25 cellular contexts compared by ENCODE assay signal in the genomic region with DNA sequence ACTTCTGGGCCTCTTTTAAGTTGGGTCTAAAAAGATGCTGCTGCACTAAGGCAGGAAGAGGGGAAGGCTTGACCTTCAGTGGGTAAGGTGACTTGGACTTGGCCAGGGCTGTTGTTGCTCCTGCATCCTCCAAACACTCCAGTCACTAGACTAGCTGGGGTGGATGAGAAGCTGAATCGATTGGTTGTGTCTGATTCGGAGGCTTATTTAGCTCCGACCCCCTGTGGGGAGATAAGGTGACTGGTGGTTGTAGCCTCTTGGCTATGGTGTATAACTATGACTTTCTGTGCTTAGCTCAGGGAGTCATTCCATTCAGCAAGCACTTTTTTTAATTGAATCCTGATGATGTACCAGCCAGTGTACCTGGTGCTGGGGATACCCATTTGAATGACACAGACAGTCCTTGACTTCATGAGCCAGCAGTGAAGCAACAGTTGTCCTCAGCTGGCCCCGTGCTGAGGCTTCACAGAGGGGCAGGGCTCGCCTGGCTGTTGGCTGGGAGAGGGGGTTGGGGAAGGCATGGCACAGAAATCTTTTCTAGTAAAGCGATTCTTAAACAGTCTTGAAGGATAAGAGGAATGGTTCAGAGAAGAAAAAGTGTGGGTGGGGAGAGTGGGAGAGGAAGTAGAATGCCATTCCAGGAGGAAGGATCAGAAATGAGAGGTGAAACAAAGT. TPM values are rescaled to one million over a fixed set of nuclear protein-coding genes. Genes with fewer than 3 reads are reported as not detected.
DNase-seq lines count a peak whose midpoint lies in the region; ATAC-seq, FAIRE-seq and TF ChIP-seq lines count a peak whose summit lies in the region.
"Had no signal": no experiment of that assay in that cellular context is flagged by ENCODE, and none has a peak within 500 bp of the region (broad histone marks: within the 10 kb centered on the region; RNA-seq: fewer than 3 reads in every experiment).

No MANE protein-coding gene starts in this region.

- H2AFZ ChIP-seq in K562 (ENCODE audit: low read depth, low read length): no peak overlapping the region
- H2AFZ ChIP-seq in smooth muscle cell (ENCODE audit: low read depth): no peak overlapping the region

- H2BK120ac ChIP-seq in mesendoderm (ENCODE audit: low read depth, low read length): no peak overlapping the region

- H3K27me3 ChIP-seq in H7 (ENCODE audit: control insufficient read depth, insufficient read depth, low read length): 0 out of 2 replicates have a peak, but pooled peaks cover 1% of the 10 kb centered on the region
- peaks cover under 1% of the 10 kb centered on the region; the same call in 1 of the 2 replicates for H3K27me3 ChIP-seq in HUES6 (ENCODE audit: control insufficient read depth, insufficient read depth, low read length)
- H3K27me3 ChIP-seq in K562 (ENCODE audit: control insufficient read depth in 2 of 2, insufficient read depth in 2 of 2, low read length in 2 of 2): 0 out of 5 replicates have a peak, but pooled peaks cover 0 to 4% of the 10 kb centered on the region in 2 experiments
- no peaks in the 10 kb centered on the region for H3K27me3 ChIP-seq in mesendoderm (ENCODE audit: insufficient read depth, low read length, poor library complexity)
- H3K27me3 ChIP-seq in smooth muscle cell (ENCODE audit: low read depth): peaks cover 12% of the 10 kb centered on the region
- H3K27me3 ChIP-seq in thyroid gland: peaks cover 4% of the 10 kb centered on the region
- H3K27me3 ChIP-seq: SJSA1 had no signal

- H3K9me3 ChIP-seq in HUES6 (ENCODE audit: control insufficient read depth, insufficient read depth, low read depth, low read length): no peaks in the 10 kb centered on the region
- no peaks in the 10 kb centered on the region for H3K9me3 ChIP-seq in K562 (replicated peaks; ENCODE audit: control insufficient read depth, insufficient read depth, low read depth, low read length)
- H3K9me3 ChIP-seq in smooth muscle cell (replicated peaks; ENCODE audit: low read depth): no peaks in the 10 kb centered on the region
- H3K9me3 ChIP-seq in thyroid gland: no peaks in the 10 kb centered on the region
- H3K9me3 ChIP-seq: A549, BE2C, SJSA1 had no signal

- BruUV-seq in K562 (replicated peaks; lab: Mats Ljungman, UMichigan): no TSS peak

- CTCF ChIA-PET in K562 (lab: Yijun Ruan, JAX; ENCODE audit: low intra/inter-chr PET ratio): no interaction called here

- TF ChIP-seq RAD21 in K562 (CRISPR knock-in tag; conservative IDR thresholded peaks at IDR 0.05 in 1 of 2, IDR thresholded peaks at IDR 0.05 in 1 of 2): no peak

- POLR2A ChIA-PET in K562 (lab: Yijun Ruan, JAX): interaction anchor here (0.6 kb wide), 1 partner anchor 58 kb away, joined by 3 read pairs; no protein-coding TSS in a partner anchor

- H3K79me2 ChIP-seq in K562 (ENCODE audit: control insufficient read depth, insufficient read depth, low read length): no peaks in the 10 kb centered on the region
- H3K79me2 ChIP-seq in mesendoderm (ENCODE audit: control insufficient read depth, insufficient read depth, low read length): no peaks in the 10 kb centered on the region
- H3K79me2 ChIP-seq in smooth muscle cell (ENCODE audit: low read depth): no peaks in the 10 kb centered on the region

- H3K36me3 ChIP-seq in H7 (replicated peaks; ENCODE audit: control insufficient read depth, insufficient read depth, low read length) (no peaks in the 10 kb centered on the region), HUES6 (ENCODE audit: control insufficient read depth, insufficient read depth, low read length) (no peaks in the 10 kb centered on the region), K562 (ENCODE audit: control insufficient read depth, insufficient read depth, low read length) (no peaks in the 10 kb centered on the region), mesendoderm (ENCODE audit: control insufficient read depth, insufficient read depth, low read length) (no peaks in the 10 kb centered on the region), smooth muscle cell (ENCODE audit: low read depth) (no peaks in the 10 kb centered on the region), thyroid gland (no peaks in the 10 kb centered on the region)
- H3K36me3 ChIP-seq: BE2C, SJSA1 had no signal

- H3K9ac ChIP-seq in HUES6 (ENCODE audit: low read length) (no peak overlapping the region), K562 (ENCODE audit: insufficient read depth in 1 of 2, low read depth in 2 of 2, low read length in 2 of 2) (no peak overlapping the region), mesendoderm (ENCODE audit: low read length) (no peak overlapping the region), smooth muscle cell (ENCODE audit: low read depth) (no peak overlapping the region)
- H3K9ac ChIP-seq: KMS-11 had no signal

- H3K4me1 ChIP-seq in HUES6 (ENCODE audit: control insufficient read depth, insufficient read depth, low read length) (peaks cover 25% of the 10 kb centered on the region), K562 (replicated peaks in 1 of 2; ENCODE audit: control insufficient read depth in 2 of 2, insufficient read depth in 2 of 2, low read length in 2 of 2) (no peaks in the 10 kb centered on the region), mesendoderm (ENCODE audit: control insufficient read depth, low read depth, low read length) (peaks cover 10% of the 10 kb centered on the region), smooth muscle cell (ENCODE audit: low read depth) (peaks cover 9% of the 10 kb centered on the region), thyroid gland (no peaks in the 10 kb centered on the region)
- H3K4me1 ChIP-seq: A549, BE2C, SJSA1 had no signal

- H3K27ac ChIP-seq in HUES6 (ENCODE audit: low read depth, low read length): no peak overlapping the region
- no peak overlapping the region for H3K27ac ChIP-seq in K562 (ENCODE audit: extremely low read depth, low read depth, low read length)
- H3K27ac ChIP-seq in mesendoderm (ENCODE audit: low read depth, low read length): no peak overlapping the region
- H3K27ac ChIP-seq in smooth muscle cell (ENCODE audit: low read depth): no peak overlapping the region
- no peak overlapping the region for H3K27ac ChIP-seq in thyroid gland
- H3K27ac ChIP-seq: A549, HL-60, KMS-11, SJSA1 had no signal

- H3K4me3 ChIP-seq in H7 (ENCODE audit: insufficient read depth, low read depth, low read length) (no peak overlapping the region), HUES6 (ENCODE audit: low read depth, low read length) (peak overlapping the region; percentile 9; the same call in 1 of the 2 replicates), K562 (no peak overlapping the region), mesendoderm (ENCODE audit: low read length) (no peak overlapping the region), smooth muscle cell (no peak overlapping the region), thyroid gland (replicated peaks in 1 of 3) (no peak overlapping the region)
- H3K4me3 ChIP-seq: A549, SJSA1 had no signal

- ATAC-seq in K562: no peak
- ATAC-seq: A549, Right ventricle myocardium inferior had no signal

- no peak overlapping the region for H3K23ac ChIP-seq in mesendoderm (ENCODE audit: low read length)

- in situ Hi-C loops in K562 (cut with MboI): no loop called here

- no peak for TF ChIP-seq POLR2A in K562 (conservative IDR thresholded peaks at IDR 0.05)
- TF ChIP-seq POLR2A in thyroid gland (IDR thresholded peaks at IDR 0.05): no peak

- no peak overlapping the region for H3K56ac ChIP-seq in mesendoderm (ENCODE audit: low read length)

- FAIRE-seq in K562 (lab: Jason Lieb, UNC): no peak
- FAIRE-seq: A549, RCC 7860 had no signal

- no peak overlapping the region for H2BK15ac ChIP-seq in mesendoderm (replicated peaks; ENCODE audit: low read depth)

- H2BK5ac ChIP-seq in mesendoderm (ENCODE audit: low read length): no peak overlapping the region

- H4K20me1 ChIP-seq in K562 (replicated peaks; ENCODE audit: control insufficient read depth, insufficient read depth, low read length) (no peaks in the 10 kb centered on the region), smooth muscle cell (ENCODE audit: low read depth) (no peaks in the 10 kb centered on the region)

- WGBS in K562 (ENCODE audit: insufficient coverage, low coverage, missing lambda C conversion rate): 0% methylated on average over 5 of the region's 6 CpGs
- WGBS in mesendoderm (ENCODE audit: extremely low coverage, insufficient coverage, low lambda C conversion rate): no CpG with 5 or more reads among the region's 6 CpGs
- WGBS in smooth muscle cell (ENCODE audit: low lambda C conversion rate): 59% methylated on average over 6 of the region's 6 CpGs
- 61 to 65% methylated on average over 6 of the region's 6 CpGs for WGBS in thyroid gland, 2 donors

- H2AK5ac ChIP-seq in mesendoderm (ENCODE audit: low read length): no peak overlapping the region

- no peaks in the 10 kb centered on the region for H3K79me1 ChIP-seq in mesendoderm (ENCODE audit: low read length)

- no peak overlapping the region for H4K5ac ChIP-seq in mesendoderm (ENCODE audit: low read length)

- intact Hi-C loops in K562 (cut with micrococcal nuclease) (no loop called here), thyroid gland (cut with DNase I) (no loop called here)

- H3K18ac ChIP-seq in mesendoderm (ENCODE audit: low read length): no peak overlapping the region

- H3K4me2 ChIP-seq in K562 (ENCODE audit: insufficient read depth, low read length) (no peak overlapping the region), mesendoderm (ENCODE audit: low read length) (no peak overlapping the region), smooth muscle cell (no peak overlapping the region)
- H3K4me2 ChIP-seq: A549, KMS-11 had no signal

- H4K8ac ChIP-seq in mesendoderm (ENCODE audit: low read depth, low read length): no peak overlapping the region

- no peaks in the 10 kb centered on the region for H3K9me1 ChIP-seq in K562 (ENCODE audit: control insufficient read depth, insufficient read depth, low read length)

- H3K4ac ChIP-seq in mesendoderm (ENCODE audit: low read depth, low read length): no peak overlapping the region

- H3F3A ChIP-seq in smooth muscle cell (ENCODE audit: low read depth): no peaks in the 10 kb centered on the region

- DNase-seq in H7 (peak; percentile 62), K562 (ENCODE audit: extremely low read depth in 1 of 4, low spot score in 3 of 4) (peak in 1 of 4 experiments; percentile 9), mesendoderm (peak; percentile 81), smooth muscle cell (lab: John Stamatoyannopoulos, UW; ENCODE audit: unreplicated experiment) (no peak), NOMO-1 (lab: John Stamatoyannopoulos, UW; ENCODE audit: unreplicated experiment in 2 of 2) (no peak), thyroid gland (no peak), HT-29 (ENCODE audit: low spot score) (no peak)
- DNase-seq: BE2C, EL, H9, NCI-H1105, NCI-H1694, NCI-H2081, NCI-H510A, NCI-H748 treated with DMSO at 0.1 percent for 48 hours had no signal

- no peak for TF ChIP-seq CTCF in K562 (IDR thresholded peaks at IDR 0.05 in 2 of 3, conservative IDR thresholded peaks at IDR 0.05 in 1 of 3; ENCODE audit: insufficient read depth in 2 of 3, low read depth in 1 of 3, low read length in 3 of 3)
- no peak for TF ChIP-seq CTCF in smooth muscle cell (IDR thresholded peaks at IDR 0.05; ENCODE audit: borderline replicate concordance, insufficient read depth, poor library complexity, severe bottlenecking)
- no peak for TF ChIP-seq CTCF in thyroid gland (IDR thresholded peaks at IDR 0.05)

- TF ChIP-seq EP300 in K562 (IDR thresholded peaks at IDR 0.05; ENCODE audit: low read length): no peak

RNA-seq across cellular contexts. Expression of a gene that starts 9.9 kb away (rescaled TPM):
- 0.83 and 1.6 TPM in 2 replicates for total RNA-seq in H7 (2014; rRNA removed; shearing (Covaris generic))
- total RNA-seq in K562 (2011; cell fraction: chromatin; rRNA removed; ENCODE audit: low replicate concordance): not detected in 2 replicates
- not detected in 2 replicates for total RNA-seq in K562 (2011; cell fraction: nucleolus; rRNA removed)
- total RNA-seq in K562 (2011; cell fraction: nucleoplasm; rRNA removed): not detected in 2 replicates
- not detected in 2 replicates for total RNA-seq in K562 (2014; rRNA removed)
- total RNA-seq in K562 (2014; rRNA removed; fragmentation: Illumina TruSeq; extraction: Trizol): not detected in 2 replicates
- total RNA-seq in K562 (2015; rRNA removed; fragmentation: Illumina TruSeq; extraction: Trizol): not detected in 2 replicates
- not detected in 2 replicates for total RNA-seq in K562 (2021)
- polyA plus RNA-seq in K562 (2011; rRNA removed): not detected in 2 replicates
- polyA plus RNA-seq in K562 (2011; cell fraction: cytosol; rRNA removed): not detected in 2 replicates
- not detected in 2 replicates for polyA plus RNA-seq in K562 (2011; cell fraction: nucleus; rRNA removed)
- polyA plus RNA-seq in K562 (2012): not detected in 2 replicates
- not detected in 2 replicates for polyA plus RNA-seq in K562 (2014; fragmentation: Illumina TruSeq; extraction: Trizol)
- polyA plus RNA-seq in K562 (2014; fragmentation: Nextera tagmentation; extraction: Ambion mirVana): not detected
- polyA plus RNA-seq in K562 (2014; rRNA removed): not detected in 2 replicates
- not detected in 2 replicates for polyA minus RNA-seq in K562 (2011; rRNA and poly(A)+ RNA removed)
- polyA minus RNA-seq in K562 (2011; cell fraction: cytosol; rRNA and poly(A)+ RNA removed): not detected in 2 replicates
- not detected in 2 replicates for polyA minus RNA-seq in K562 (2011; cell fraction: nucleus; rRNA and poly(A)+ RNA removed)
- 0.52 TPM for polyA plus RNA-seq in mesendoderm (2013, experiment 1 of 2)
- polyA plus RNA-seq in mesendoderm (2013, experiment 2 of 2): 0.80 TPM
- total RNA-seq in smooth muscle cell: 0.58 and 0.85 TPM in 2 replicates
- polyA plus RNA-seq in smooth muscle cell: 2.1 TPM in 1 of 2 replicates, not detected in the other
- 1 to 10 TPM in 2 of 4 donors, not detected in 2; 2.1 TPM for total RNA-seq in thyroid gland
- total RNA-seq in HT-29 (2014; rRNA removed; shearing (Covaris generic)): not detected in 2 replicates
- total RNA-seq: HT1080; OCI-LY7; SJSA1; T-helper 1 cell treated with Interleukin-12 subunit alpha and Interleukin-12 subunit beta and Interleukin-4 antibody, amounts not matched to agents 30 ng/mL and 1 ng/mL, for 36 hours had no signal
- polyA plus RNA-seq: A549 had no signal

Comparison
In these comparisons a context has a peak if more than half of its experiments do, and no peak if none do; other contexts are left out.
1. DNase-seq: peak in H7 (single experiment) and mesendoderm (single experiment); none in smooth muscle cell (single experiment), NOMO-1 (0 of 2), thyroid gland (0 of 2) and HT-29 (single experiment).